ENCODE assay signal across 2 cellular contexts in the genomic region with DNA sequence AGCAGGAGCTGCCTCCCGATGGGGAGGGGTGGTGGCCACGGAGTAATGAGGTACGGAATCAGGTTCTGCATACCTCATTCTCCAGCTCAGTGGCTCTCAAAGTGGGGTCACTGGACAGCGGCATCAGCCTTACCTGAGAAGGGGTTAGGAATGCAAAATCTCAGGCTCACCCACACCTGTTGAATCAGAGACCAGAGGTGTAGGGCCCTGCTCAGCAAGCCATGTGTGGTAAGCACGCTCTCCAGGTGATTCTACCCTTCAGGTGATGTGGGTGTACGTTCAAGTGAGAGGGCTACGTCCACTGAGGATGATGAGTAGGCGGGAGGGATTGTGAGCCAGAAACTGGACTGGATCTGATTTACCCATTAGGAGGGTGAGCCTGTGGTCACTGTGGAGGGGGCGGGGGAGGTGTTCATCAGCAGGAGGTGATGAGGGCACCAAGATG.
TF ChIP-seq lines count a peak whose summit lies in the region.

No MANE protein-coding gene starts in this region.

TF ChIP-seq in GM23338, 12 proteins besides CTCF, POLR2A, EP300 and RAD21 (continued from another document):
- TF ChIP-seq, protein P1, sequence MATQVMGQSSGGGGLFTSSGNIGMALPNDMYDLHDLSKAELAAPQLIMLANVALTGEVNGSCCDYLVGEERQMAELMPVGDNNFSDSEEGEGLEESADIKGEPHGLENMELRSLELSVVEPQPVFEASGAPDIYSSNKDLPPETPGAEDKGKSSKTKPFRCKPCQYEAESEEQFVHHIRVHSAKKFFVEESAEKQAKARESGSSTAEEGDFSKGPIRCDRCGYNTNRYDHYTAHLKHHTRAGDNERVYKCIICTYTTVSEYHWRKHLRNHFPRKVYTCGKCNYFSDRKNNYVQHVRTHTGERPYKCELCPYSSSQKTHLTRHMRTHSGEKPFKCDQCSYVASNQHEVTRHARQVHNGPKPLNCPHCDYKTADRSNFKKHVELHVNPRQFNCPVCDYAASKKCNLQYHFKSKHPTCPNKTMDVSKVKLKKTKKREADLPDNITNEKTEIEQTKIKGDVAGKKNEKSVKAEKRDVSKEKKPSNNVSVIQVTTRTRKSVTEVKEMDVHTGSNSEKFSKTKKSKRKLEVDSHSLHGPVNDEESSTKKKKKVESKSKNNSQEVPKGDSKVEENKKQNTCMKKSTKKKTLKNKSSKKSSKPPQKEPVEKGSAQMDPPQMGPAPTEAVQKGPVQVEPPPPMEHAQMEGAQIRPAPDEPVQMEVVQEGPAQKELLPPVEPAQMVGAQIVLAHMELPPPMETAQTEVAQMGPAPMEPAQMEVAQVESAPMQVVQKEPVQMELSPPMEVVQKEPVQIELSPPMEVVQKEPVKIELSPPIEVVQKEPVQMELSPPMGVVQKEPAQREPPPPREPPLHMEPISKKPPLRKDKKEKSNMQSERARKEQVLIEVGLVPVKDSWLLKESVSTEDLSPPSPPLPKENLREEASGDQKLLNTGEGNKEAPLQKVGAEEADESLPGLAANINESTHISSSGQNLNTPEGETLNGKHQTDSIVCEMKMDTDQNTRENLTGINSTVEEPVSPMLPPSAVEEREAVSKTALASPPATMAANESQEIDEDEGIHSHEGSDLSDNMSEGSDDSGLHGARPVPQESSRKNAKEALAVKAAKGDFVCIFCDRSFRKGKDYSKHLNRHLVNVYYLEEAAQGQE (IDR thresholded peaks at IDR 0.05; ENCODE audit: unreplicated experiment), result no peak
- TF ChIP-seq EZH2 (IDR thresholded peaks at IDR 0.05; ENCODE audit: low read depth, unreplicated experiment) (no peak), ZNF331 (CRISPR knock-in tag; IDR thresholded peaks at IDR 0.05; ENCODE audit: low read depth) (no peak), ZNF114 (CRISPR knock-in tag; IDR thresholded peaks at IDR 0.05) (no peak), JUNB (IDR thresholded peaks at IDR 0.05; ENCODE audit: unreplicated experiment) (no peak), CREB1 (CRISPR knock-in tag; IDR thresholded peaks at IDR 0.05; ENCODE audit: low read depth) (no peak), STAT1 (IDR thresholded peaks at IDR 0.05; ENCODE audit: unreplicated experiment) (no peak), POLR2AphosphoS5 (IDR thresholded peaks at IDR 0.05; ENCODE audit: low read depth) (no peak)
- TF ChIP-seq, protein P2, sequence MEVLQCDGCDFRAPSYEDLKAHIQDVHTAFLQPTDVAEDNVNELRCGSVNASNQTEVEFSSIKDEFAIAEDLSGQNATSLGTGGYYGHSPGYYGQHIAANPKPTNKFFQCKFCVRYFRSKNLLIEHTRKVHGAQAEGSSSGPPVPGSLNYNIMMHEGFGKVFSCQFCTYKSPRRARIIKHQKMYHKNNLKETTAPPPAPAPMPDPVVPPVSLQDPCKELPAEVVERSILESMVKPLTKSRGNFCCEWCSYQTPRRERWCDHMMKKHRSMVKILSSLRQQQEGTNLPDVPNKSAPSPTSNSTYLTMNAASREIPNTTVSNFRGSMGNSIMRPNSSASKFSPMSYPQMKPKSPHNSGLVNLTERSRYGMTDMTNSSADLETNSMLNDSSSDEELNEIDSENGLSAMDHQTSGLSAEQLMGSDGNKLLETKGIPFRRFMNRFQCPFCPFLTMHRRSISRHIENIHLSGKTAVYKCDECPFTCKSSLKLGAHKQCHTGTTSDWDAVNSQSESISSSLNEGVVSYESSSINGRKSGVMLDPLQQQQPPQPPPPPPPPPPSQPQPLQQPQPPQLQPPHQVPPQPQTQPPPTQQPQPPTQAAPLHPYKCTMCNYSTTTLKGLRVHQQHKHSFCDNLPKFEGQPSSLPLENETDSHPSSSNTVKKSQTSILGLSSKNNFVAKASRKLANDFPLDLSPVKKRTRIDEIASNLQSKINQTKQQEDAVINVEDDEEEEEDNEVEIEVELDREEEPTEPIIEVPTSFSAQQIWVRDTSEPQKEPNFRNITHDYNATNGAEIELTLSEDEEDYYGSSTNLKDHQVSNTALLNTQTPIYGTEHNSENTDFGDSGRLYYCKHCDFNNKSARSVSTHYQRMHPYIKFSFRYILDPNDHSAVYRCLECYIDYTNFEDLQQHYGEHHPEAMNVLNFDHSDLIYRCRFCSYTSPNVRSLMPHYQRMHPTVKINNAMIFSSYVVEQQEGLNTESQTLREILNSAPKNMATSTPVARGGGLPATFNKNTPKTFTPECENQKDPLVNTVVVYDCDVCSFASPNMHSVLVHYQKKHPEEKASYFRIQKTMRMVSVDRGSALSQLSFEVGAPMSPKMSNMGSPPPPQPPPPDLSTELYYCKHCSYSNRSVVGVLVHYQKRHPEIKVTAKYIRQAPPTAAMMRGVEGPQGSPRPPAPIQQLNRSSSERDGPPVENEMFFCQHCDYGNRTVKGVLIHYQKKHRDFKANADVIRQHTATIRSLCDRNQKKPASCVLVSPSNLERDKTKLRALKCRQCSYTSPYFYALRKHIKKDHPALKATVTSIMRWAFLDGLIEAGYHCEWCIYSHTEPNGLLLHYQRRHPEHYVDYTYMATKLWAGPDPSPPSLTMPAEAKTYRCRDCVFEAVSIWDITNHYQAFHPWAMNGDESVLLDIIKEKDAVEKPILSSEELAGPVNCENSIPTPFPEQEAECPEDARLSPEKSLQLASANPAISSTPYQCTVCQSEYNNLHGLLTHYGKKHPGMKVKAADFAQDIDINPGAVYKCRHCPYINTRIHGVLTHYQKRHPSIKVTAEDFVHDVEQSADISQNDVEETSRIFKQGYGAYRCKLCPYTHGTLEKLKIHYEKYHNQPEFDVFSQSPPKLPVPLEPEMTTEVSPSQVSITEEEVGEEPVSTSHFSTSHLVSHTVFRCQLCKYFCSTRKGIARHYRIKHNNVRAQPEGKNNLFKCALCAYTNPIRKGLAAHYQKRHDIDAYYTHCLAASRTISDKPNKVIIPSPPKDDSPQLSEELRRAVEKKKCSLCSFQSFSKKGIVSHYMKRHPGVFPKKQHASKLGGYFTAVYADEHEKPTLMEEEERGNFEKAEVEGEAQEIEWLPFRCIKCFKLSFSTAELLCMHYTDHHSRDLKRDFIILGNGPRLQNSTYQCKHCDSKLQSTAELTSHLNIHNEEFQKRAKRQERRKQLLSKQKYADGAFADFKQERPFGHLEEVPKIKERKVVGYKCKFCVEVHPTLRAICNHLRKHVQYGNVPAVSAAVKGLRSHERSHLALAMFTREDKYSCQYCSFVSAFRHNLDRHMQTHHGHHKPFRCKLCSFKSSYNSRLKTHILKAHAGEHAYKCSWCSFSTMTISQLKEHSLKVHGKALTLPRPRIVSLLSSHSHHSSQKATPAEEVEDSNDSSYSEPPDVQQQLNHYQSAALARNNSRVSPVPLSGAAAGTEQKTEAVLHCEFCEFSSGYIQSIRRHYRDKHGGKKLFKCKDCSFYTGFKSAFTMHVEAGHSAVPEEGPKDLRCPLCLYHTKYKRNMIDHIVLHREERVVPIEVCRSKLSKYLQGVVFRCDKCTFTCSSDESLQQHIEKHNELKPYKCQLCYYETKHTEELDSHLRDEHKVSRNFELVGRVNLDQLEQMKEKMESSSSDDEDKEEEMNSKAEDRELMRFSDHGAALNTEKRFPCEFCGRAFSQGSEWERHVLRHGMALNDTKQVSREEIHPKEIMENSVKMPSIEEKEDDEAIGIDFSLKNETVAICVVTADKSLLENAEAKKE (CRISPR knock-in tag; IDR thresholded peaks at IDR 0.05), result no peak
- TF ChIP-seq, protein P3, sequence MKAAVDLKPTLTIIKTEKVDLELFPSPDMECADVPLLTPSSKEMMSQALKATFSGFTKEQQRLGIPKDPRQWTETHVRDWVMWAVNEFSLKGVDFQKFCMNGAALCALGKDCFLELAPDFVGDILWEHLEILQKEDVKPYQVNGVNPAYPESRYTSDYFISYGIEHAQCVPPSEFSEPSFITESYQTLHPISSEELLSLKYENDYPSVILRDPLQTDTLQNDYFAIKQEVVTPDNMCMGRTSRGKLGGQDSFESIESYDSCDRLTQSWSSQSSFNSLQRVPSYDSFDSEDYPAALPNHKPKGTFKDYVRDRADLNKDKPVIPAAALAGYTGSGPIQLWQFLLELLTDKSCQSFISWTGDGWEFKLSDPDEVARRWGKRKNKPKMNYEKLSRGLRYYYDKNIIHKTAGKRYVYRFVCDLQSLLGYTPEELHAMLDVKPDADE (IDR thresholded peaks at IDR 0.05), result no peak

TF ChIP-seq in WTC11, 78 proteins besides CTCF, POLR2A, EP300 and RAD21 (continued from another document):
- TF ChIP-seq, protein P4, sequence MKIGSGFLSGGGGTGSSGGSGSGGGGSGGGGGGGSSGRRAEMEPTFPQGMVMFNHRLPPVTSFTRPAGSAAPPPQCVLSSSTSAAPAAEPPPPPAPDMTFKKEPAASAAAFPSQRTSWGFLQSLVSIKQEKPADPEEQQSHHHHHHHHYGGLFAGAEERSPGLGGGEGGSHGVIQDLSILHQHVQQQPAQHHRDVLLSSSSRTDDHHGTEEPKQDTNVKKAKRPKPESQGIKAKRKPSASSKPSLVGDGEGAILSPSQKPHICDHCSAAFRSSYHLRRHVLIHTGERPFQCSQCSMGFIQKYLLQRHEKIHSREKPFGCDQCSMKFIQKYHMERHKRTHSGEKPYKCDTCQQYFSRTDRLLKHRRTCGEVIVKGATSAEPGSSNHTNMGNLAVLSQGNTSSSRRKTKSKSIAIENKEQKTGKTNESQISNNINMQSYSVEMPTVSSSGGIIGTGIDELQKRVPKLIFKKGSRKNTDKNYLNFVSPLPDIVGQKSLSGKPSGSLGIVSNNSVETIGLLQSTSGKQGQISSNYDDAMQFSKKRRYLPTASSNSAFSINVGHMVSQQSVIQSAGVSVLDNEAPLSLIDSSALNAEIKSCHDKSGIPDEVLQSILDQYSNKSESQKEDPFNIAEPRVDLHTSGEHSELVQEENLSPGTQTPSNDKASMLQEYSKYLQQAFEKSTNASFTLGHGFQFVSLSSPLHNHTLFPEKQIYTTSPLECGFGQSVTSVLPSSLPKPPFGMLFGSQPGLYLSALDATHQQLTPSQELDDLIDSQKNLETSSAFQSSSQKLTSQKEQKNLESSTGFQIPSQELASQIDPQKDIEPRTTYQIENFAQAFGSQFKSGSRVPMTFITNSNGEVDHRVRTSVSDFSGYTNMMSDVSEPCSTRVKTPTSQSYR (CRISPR knock-in tag; IDR thresholded peaks at IDR 0.05), result no peak
- no peak for TF ChIP-seq ZNF317 (CRISPR knock-in tag; IDR thresholded peaks at IDR 0.05; ENCODE audit: borderline replicate concordance, low read depth)
- no peak for TF ChIP-seq RELA (CRISPR knock-in tag; IDR thresholded peaks at IDR 0.05; ENCODE audit: borderline replicate concordance)
- TF ChIP-seq MYBL2 (CRISPR knock-in tag; IDR thresholded peaks at IDR 0.05), result no peak
- TF ChIP-seq, protein P5, sequence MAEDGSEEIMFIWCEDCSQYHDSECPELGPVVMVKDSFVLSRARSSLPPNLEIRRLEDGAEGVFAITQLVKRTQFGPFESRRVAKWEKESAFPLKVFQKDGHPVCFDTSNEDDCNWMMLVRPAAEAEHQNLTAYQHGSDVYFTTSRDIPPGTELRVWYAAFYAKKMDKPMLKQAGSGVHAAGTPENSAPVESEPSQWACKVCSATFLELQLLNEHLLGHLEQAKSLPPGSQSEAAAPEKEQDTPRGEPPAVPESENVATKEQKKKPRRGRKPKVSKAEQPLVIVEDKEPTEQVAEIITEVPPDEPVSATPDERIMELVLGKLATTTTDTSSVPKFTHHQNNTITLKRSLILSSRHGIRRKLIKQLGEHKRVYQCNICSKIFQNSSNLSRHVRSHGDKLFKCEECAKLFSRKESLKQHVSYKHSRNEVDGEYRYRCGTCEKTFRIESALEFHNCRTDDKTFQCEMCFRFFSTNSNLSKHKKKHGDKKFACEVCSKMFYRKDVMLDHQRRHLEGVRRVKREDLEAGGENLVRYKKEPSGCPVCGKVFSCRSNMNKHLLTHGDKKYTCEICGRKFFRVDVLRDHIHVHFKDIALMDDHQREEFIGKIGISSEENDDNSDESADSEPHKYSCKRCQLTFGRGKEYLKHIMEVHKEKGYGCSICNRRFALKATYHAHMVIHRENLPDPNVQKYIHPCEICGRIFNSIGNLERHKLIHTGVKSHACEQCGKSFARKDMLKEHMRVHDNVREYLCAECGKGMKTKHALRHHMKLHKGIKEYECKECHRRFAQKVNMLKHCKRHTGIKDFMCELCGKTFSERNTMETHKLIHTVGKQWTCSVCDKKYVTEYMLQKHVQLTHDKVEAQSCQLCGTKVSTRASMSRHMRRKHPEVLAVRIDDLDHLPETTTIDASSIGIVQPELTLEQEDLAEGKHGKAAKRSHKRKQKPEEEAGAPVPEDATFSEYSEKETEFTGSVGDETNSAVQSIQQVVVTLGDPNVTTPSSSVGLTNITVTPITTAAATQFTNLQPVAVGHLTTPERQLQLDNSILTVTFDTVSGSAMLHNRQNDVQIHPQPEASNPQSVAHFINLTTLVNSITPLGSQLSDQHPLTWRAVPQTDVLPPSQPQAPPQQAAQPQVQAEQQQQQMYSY (CRISPR knock-in tag; IDR thresholded peaks at IDR 0.05), result no peak
- no peak for TF ChIP-seq TEAD4 (CRISPR knock-in tag; IDR thresholded peaks at IDR 0.05)
- TF ChIP-seq SP1 (CRISPR knock-in tag; conservative IDR thresholded peaks at IDR 0.05), result no peak
- TF ChIP-seq, protein P6, sequence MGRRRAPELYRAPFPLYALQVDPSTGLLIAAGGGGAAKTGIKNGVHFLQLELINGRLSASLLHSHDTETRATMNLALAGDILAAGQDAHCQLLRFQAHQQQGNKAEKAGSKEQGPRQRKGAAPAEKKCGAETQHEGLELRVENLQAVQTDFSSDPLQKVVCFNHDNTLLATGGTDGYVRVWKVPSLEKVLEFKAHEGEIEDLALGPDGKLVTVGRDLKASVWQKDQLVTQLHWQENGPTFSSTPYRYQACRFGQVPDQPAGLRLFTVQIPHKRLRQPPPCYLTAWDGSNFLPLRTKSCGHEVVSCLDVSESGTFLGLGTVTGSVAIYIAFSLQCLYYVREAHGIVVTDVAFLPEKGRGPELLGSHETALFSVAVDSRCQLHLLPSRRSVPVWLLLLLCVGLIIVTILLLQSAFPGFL (CRISPR knock-in tag; IDR thresholded peaks at IDR 0.05; ENCODE audit: borderline replicate concordance), result no peak
- TF ChIP-seq, protein P7, sequence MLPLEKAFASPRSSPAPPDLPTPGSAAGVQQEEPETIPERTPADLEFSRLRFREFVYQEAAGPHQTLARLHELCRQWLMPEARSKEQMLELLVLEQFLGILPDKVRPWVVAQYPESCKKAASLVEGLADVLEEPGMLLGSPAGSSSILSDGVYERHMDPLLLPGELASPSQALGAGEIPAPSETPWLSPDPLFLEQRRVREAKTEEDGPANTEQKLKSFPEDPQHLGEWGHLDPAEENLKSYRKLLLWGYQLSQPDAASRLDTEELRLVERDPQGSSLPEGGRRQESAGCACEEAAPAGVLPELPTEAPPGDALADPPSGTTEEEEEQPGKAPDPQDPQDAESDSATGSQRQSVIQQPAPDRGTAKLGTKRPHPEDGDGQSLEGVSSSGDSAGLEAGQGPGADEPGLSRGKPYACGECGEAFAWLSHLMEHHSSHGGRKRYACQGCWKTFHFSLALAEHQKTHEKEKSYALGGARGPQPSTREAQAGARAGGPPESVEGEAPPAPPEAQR (CRISPR knock-in tag; IDR thresholded peaks at IDR 0.05), result no peak
- no peak for TF ChIP-seq NFATC4 (CRISPR knock-in tag; IDR thresholded peaks at IDR 0.05)
- no peak for TF ChIP-seq RORB (CRISPR knock-in tag; IDR thresholded peaks at IDR 0.05)
- TF ChIP-seq ZNF416 (CRISPR knock-in tag; IDR thresholded peaks at IDR 0.05), result no peak
